Comparison of ENCODE assay signal across 8 cellular contexts in the genomic region with DNA sequence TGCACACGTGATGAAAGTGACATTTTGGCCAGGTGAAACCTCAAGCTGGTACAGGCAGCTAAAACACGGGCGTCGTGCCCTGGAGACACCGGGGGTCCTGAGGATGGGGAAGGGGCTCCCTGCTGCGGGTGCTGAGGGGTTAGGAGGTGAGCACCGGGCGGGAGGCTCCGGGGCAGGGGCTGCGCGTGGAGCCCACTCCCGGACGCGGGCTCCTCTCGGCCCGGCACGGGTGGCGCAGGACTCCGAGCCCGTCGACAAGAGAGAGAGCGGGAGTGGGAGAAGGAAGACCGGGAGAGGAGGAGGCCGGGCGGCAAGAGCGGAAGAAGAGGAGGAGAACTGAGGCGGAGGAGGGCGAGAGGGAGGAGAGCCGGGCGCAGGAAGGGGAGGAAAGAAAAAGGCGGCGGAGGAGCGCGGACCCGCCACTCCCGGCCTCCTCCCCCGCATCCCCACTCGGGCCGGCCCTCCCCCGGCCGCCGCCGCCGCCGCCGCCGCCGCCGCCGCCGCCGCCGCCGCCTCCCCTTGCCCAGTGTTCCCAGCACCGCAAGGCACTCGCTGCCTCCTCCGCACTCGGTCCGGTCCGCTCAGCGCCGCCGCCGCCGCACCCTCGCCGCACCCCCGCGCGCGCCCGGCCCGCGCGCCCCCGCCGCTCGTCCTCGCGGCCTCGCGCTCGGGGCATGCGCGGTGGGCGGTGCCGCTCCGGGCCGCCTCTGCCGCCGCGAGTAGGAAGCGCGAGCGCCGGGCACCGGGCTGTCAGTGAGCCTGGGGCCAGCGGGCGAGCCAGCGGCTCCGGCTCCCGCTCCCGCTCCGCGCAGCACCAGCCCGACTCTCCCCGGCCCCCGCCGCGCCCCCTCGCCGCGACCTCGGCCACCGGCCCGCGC.
DNase-seq lines count a peak whose midpoint lies in the region; ATAC-seq lines count a peak whose summit lies in the region.

A gene (plus strand): TSS at position 750 of the 878 bp plus-strand sequence.

- DNase-seq in 8988T: peak; percentile 53
- DNase-seq in NOMO-1 treated with DMSO at 0.1 percent for 48 hours (lab: John Stamatoyannopoulos, UW; ENCODE audit: unreplicated experiment): peak; percentile 42
- peak; percentile 62 for DNase-seq in activated T-cell treated with anti-CD3 and anti-CD28 coated beads for 1 hour (ENCODE audit: low read depth)
- DNase-seq in epidermal melanocyte (ENCODE audit: insufficient read length, low spot score): peak; percentile 57
- DNase-seq in midbrain (lab: John Stamatoyannopoulos, UW): peak; percentile 65
- DNase-seq in stimulated activated CD8-positive, alpha-beta memory T cell treated with anti-CD3 and anti-CD28 coated beads, Interleukin-2, amount 100 ng/mL, for 1 hour (ENCODE audit: low read depth in 2 of 2): peak; percentile 28 to 57

- ATAC-seq in GM18511 (IDR thresholded peaks at IDR 0.05; ENCODE audit: unreplicated experiment) (peak; percentile 80), HG03108 (IDR thresholded peaks at IDR 0.05; ENCODE audit: unreplicated experiment) (peak; percentile 75)

Comparison
In these comparisons a context has a peak if more than half of its experiments do, and no peak if none do; other contexts are left out.
1. Peak in every context shown above with its lines: DNase-seq and ATAC-seq.